18 cellular contexts compared by ENCODE assay signal in the genomic region with DNA sequence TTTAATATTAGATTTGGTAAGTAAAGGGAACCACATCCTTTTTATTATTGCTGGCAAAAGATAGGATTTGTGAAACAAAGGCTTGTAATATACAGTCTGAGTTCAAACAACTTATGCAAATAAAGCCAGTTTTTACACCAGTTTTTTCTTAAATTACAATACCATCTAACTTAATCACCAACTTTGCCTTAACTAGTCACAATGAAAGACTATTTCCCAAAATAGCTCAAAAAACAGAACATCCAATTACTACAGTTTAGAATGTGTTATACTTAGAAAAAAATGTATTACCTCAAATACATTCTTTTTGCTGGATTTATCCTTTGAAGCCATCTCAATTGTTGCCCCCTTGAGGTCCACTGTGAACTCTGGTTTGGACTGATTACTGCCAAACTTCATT.
DNase-seq lines count a peak whose midpoint lies in the region; TF ChIP-seq lines count a peak whose summit lies in the region.
"Had no signal": no experiment of that assay in that cellular context is flagged by ENCODE, and none has a peak within 500 bp of the region (broad histone marks: within the 10 kb centered on the region; RNA-seq: fewer than 3 reads in every experiment).

No MANE protein-coding gene starts in this region.

- H2BK120ac ChIP-seq in mesenchymal stem cell (ENCODE audit: low read depth, low read length): no peak overlapping the region

- TF ChIP-seq CTCF in AG10803 (conservative IDR thresholded peaks at IDR 0.05; ENCODE audit: low read length): 0 out of 2 replicates have a peak, but pooled peaks have one; percentile 10
- no peak for TF ChIP-seq CTCF in ascending aorta (IDR thresholded peaks at IDR 0.05)

- H3K36me3 ChIP-seq in ascending aorta (no peaks in the 10 kb centered on the region), mesenchymal stem cell (ENCODE audit: control insufficient read depth in 1 of 2, insufficient read depth in 2 of 2, low read depth in 1 of 2, low read length in 2 of 2) (peaks cover 0 to 48% of the 10 kb centered on the region in 2 experiments), subcutaneous abdominal adipose tissue (ENCODE audit: control insufficient read depth in 5 of 5, insufficient read depth in 5 of 5, low read length in 5 of 5) (peaks cover 0 to 9% (median 3%) of the 10 kb centered on the region in 5 donors)

- H3K4ac ChIP-seq in mesenchymal stem cell (ENCODE audit: low read depth in 1 of 2, low read length in 2 of 2): no peak overlapping the region

- no peak overlapping the region for H2BK15ac ChIP-seq in mesenchymal stem cell (ENCODE audit: low read depth, poor library complexity, severe bottlenecking)

- H3K79me1 ChIP-seq in mesenchymal stem cell (replicated peaks; ENCODE audit: low read length, poor library complexity, severe bottlenecking): peaks cover 3% of the 10 kb centered on the region

- H3K9me3 ChIP-seq in ascending aorta (no peaks in the 10 kb centered on the region), mesenchymal stem cell (ENCODE audit: control insufficient read depth, low read length) (no peaks in the 10 kb centered on the region), subcutaneous abdominal adipose tissue (ENCODE audit: control insufficient read depth in 5 of 5, low read length in 5 of 5) (no peaks in the 10 kb centered on the region)
- H3K9me3 ChIP-seq: BLaER1, SK-N-SH had no signal

- no peak overlapping the region for H3K4me2 ChIP-seq in mesenchymal stem cell (ENCODE audit: low read length, poor library complexity, severe bottlenecking)
- H3K4me2 ChIP-seq: BLaER1, SK-N-SH had no signal

- intact Hi-C loops in ascending aorta (cut with DNase I): no loop called here

- H3K4me1 ChIP-seq in ascending aorta (peaks cover 0 to 20% of the 10 kb centered on the region in 2 donors), mesenchymal stem cell (ENCODE audit: control insufficient read depth, insufficient read depth, low read depth, low read length) (peaks cover 1% of the 10 kb centered on the region), subcutaneous abdominal adipose tissue (ENCODE audit: control insufficient read depth in 5 of 5, insufficient read depth in 5 of 5, low read length in 5 of 5) (peaks cover 2 to 14% (median 8%) of the 10 kb centered on the region in 5 donors)
- H3K4me1 ChIP-seq: BLaER1 had no signal

- H3K27me3 ChIP-seq in ascending aorta (no peaks in the 10 kb centered on the region), mesenchymal stem cell (ENCODE audit: control insufficient read depth in 1 of 2, insufficient read depth in 1 of 2, low read length in 2 of 2) (no peaks in the 10 kb centered on the region), subcutaneous abdominal adipose tissue (ENCODE audit: control insufficient read depth in 5 of 5, insufficient read depth in 4 of 5, low read length in 5 of 5) (no peaks in the 10 kb centered on the region)
- H3K27me3 ChIP-seq: BLaER1 had no signal

- no peak overlapping the region for H2AK5ac ChIP-seq in mesenchymal stem cell (ENCODE audit: low read length, severe bottlenecking)

- H4K8ac ChIP-seq in mesenchymal stem cell (ENCODE audit: low read length): no peak overlapping the region

- H3K27ac ChIP-seq in ascending aorta (peak overlapping the region; percentile 54 to 69), mesenchymal stem cell (ENCODE audit: low read length, poor library complexity, severe bottlenecking) (no peak overlapping the region), subcutaneous abdominal adipose tissue (ENCODE audit: low read depth, low read length) (peak overlapping the region; percentile 56)
- H3K27ac ChIP-seq: BLaER1 had no signal

- H2AFZ ChIP-seq in mesenchymal stem cell (ENCODE audit: low read depth, low read length): no peak overlapping the region

- H3K18ac ChIP-seq in mesenchymal stem cell (ENCODE audit: low read depth in 1 of 2, low read length in 2 of 2): no peak overlapping the region

- H3K9ac ChIP-seq in mesenchymal stem cell (ENCODE audit: low read length) (peak overlapping the region; percentile 59), subcutaneous abdominal adipose tissue (ENCODE audit: low read length in 5 of 5) (no peak overlapping the region)
- H3K9ac ChIP-seq: BLaER1, SK-N-SH had no signal

- no peak overlapping the region for H3K23ac ChIP-seq in mesenchymal stem cell (ENCODE audit: low read length in 2 of 2)

- H3K4me3 ChIP-seq in AG10803 (ENCODE audit: low read length): no peak overlapping the region
- no peak overlapping the region for H3K4me3 ChIP-seq in ascending aorta
- H3K4me3 ChIP-seq in mesenchymal stem cell (ENCODE audit: insufficient read depth in 1 of 2, low read depth in 1 of 2, low read length in 2 of 2): no peak overlapping the region
- H3K4me3 ChIP-seq in subcutaneous abdominal adipose tissue (ENCODE audit: low read depth in 1 of 5, low read length in 5 of 5): no peak overlapping the region
- H3K4me3 ChIP-seq: BLaER1, K562 had no signal

- peak; percentile 57 for DNase-seq in AG10803 (ENCODE audit: low read depth)
- no peak for DNase-seq in ascending aorta (ENCODE audit: low spot score in 2 of 2)
- no peak for DNase-seq in mesenchymal stem cell
- DNase-seq in activated CD4-positive, CD25-positive, alpha-beta regulatory T cell treated with anti-CD3 and anti-CD28 coated beads, Interleukin-2, amount 50 U/mL, for 72 hours: no peak
- DNase-seq in NCI-H2171 treated with DMSO at 0.1 percent for 48 hours (lab: John Stamatoyannopoulos, UW): no peak
- no peak for DNase-seq in C1 segment of cervical spinal cord (lab: John Stamatoyannopoulos, UW)
- DNase-seq: CD8-positive, alpha-beta memory T cell; H9; NCI-H1105; NCI-H2107; NCI-H2227 treated with DMSO at 0.1 percent for 48 hours; NCI-H510A treated with DMSO at 0.1 percent for 48 hours; NCI-H82; SHP77; SK-N-SH had no signal

- H2BK5ac ChIP-seq in mesenchymal stem cell (ENCODE audit: low read depth, low read length, poor library complexity, severe bottlenecking): no peak overlapping the region

- no peak overlapping the region for H4K91ac ChIP-seq in mesenchymal stem cell (ENCODE audit: low read length)

- no peak overlapping the region for H2BK12ac ChIP-seq in mesenchymal stem cell (ENCODE audit: low read length in 2 of 2)

- no peak overlapping the region for H3K14ac ChIP-seq in mesenchymal stem cell (ENCODE audit: low read length in 2 of 2)
